Comparison of ENCODE assay signal across 8 cellular contexts in the genomic region with DNA sequence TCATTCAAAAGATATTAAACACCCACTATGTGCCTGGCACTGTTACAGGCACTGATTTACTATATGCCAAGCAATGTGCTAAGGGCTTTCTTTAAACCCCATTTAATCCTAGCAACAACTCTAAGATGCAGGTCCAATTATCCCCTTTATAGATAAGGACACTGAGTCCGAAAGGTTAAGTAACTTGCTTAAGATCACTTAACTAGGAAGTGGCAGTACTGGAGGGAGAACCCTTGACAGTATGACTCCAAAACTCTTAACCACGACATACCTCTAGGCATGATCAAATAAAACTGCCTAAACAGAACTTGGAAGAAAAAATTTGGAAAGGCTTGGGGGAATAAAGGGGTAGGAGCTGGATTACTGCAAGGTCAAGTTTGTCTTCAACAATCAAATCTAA. TPM values are rescaled to one million over a fixed set of nuclear protein-coding genes. Genes with fewer than 3 reads are reported as not detected.
DNase-seq lines count a peak whose midpoint lies in the region; ATAC-seq, FAIRE-seq and TF ChIP-seq lines count a peak whose summit lies in the region.

No MANE protein-coding gene starts in this region.

- peak overlapping the region; percentile 66 for H3K27ac ChIP-seq in RWPE2 (ENCODE audit: poor library complexity, severe bottlenecking)
- peak overlapping the region in 3 of 4 donors; percentile 97 to 98 (median 98) for H3K27ac ChIP-seq in esophagus squamous epithelium

- H3K4me1 ChIP-seq in RWPE2 (ENCODE audit: insufficient read depth, poor library complexity, severe bottlenecking): peaks cover 46% of the 10 kb centered on the region
- H3K4me1 ChIP-seq in esophagus squamous epithelium: peaks cover 26 to 69% (median 36%) of the 10 kb centered on the region in 3 donors

- H3K36me3 ChIP-seq in RWPE2 (ENCODE audit: low read depth) (peaks cover 7% of the 10 kb centered on the region; the same call in 1 of the 2 replicates), esophagus squamous epithelium (no peaks in the 10 kb centered on the region)

- H3K9me3 ChIP-seq in RWPE2 (ENCODE audit: severe bottlenecking) (no peaks in the 10 kb centered on the region), esophagus squamous epithelium (no peaks in the 10 kb centered on the region)

- no peak for DNase-seq in GM18507 (ENCODE audit: extremely low spot score, insufficient read length, low read depth)
- no peak for DNase-seq in RWPE2 (ENCODE audit: low spot score)
- no peak for DNase-seq in esophagus squamous epithelium (lab: John Stamatoyannopoulos, UW)
- DNase-seq in skeletal muscle cell (ENCODE audit: low read depth): no peak
- no peak for DNase-seq in T-helper 9 cell
- no peak for DNase-seq in cerebellum (ENCODE audit: low spot score)
- DNase-seq in cortex of kidney (lab: John Stamatoyannopoulos, UW): no peak

- FAIRE-seq in GM18507 (lab: Jason Lieb, UNC): peak; percentile 24

- TF ChIP-seq CTCF in RWPE2 (IDR thresholded peaks at IDR 0.05; ENCODE audit: poor library complexity, severe bottlenecking) (no peak), esophagus squamous epithelium (IDR thresholded peaks at IDR 0.05) (no peak)

- ATAC-seq in RWPE2 (ENCODE audit: low read depth): no peak
- no peak for ATAC-seq in HG02798 (IDR thresholded peaks at IDR 0.05; ENCODE audit: poor library complexity, unreplicated experiment)

- H3K27me3 ChIP-seq in RWPE2 (ENCODE audit: insufficient read depth, poor library complexity, severe bottlenecking) (no peaks in the 10 kb centered on the region), esophagus squamous epithelium (no peaks in the 10 kb centered on the region)

- peak overlapping the region; percentile 71 for H3K4me3 ChIP-seq in RWPE2 (ENCODE audit: severe bottlenecking)
- peak overlapping the region; percentile 72 to 93 (median 93) for H3K4me3 ChIP-seq in esophagus squamous epithelium
- H3K4me3 ChIP-seq in skeletal muscle cell (ENCODE audit: low read depth, low read length): peak overlapping the region; percentile 75

- 0 to 15% methylated on average over 2 of the region's 2 CpGs for WGBS in esophagus squamous epithelium, 2 donors

- TF ChIP-seq POLR2A in esophagus squamous epithelium (IDR thresholded peaks at IDR 0.05): no peak

- intact Hi-C loops in esophagus squamous epithelium (cut with DNase I): no loop called here

RNA-seq across cellular contexts. Expression of a gene that starts 1.7 kb away (rescaled TPM):
- total RNA-seq in esophagus squamous epithelium: 10 to 100 TPM; 36.7 to 56.5 (median 42.8) TPM
- total RNA-seq in cerebellum: 48.6 TPM
